8 cellular contexts compared by ENCODE assay signal in the genomic region with DNA sequence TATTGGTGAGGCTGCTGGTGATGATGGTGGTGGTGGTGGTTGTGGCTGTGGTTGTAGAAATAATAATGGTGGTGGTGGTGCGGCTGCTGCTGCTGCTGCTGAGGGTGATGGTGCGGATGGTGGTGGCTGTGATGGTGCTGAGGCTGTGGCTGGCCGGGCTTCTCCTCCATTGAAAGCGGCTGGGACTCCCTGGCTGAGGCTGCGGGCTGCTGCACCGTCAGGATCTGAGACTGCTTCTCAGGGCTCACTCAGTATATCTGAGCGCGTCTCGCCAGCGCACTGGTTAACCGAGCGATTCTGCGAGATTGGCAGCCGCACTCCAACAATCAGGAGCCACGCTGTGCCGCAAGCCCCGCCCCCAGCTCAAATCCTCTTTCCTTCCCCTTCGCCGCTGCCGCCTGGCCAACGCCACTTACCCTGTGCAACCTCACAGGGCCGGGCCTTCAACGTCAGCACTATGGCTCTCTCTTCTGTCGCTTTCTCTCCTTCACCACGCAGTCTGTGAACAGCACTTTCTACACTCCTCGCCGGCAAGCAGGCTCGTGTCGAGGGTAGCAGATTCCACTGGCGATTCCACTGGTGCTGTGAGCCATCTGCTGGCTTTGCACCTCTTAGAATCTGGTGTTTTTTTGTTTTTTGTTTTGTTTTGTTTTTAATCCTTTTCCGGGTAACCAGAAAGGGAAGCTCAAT. TPM values are rescaled to one million over a fixed set of nuclear protein-coding genes. Genes with fewer than 3 reads are reported as not detected.
A peak's percentile ranks its signal among the peaks of the same experiment; 100 is the strongest.
DNase-seq lines count a peak whose midpoint lies in the region; ATAC-seq and TF ChIP-seq lines count a peak whose summit lies in the region.

A gene with protein sequence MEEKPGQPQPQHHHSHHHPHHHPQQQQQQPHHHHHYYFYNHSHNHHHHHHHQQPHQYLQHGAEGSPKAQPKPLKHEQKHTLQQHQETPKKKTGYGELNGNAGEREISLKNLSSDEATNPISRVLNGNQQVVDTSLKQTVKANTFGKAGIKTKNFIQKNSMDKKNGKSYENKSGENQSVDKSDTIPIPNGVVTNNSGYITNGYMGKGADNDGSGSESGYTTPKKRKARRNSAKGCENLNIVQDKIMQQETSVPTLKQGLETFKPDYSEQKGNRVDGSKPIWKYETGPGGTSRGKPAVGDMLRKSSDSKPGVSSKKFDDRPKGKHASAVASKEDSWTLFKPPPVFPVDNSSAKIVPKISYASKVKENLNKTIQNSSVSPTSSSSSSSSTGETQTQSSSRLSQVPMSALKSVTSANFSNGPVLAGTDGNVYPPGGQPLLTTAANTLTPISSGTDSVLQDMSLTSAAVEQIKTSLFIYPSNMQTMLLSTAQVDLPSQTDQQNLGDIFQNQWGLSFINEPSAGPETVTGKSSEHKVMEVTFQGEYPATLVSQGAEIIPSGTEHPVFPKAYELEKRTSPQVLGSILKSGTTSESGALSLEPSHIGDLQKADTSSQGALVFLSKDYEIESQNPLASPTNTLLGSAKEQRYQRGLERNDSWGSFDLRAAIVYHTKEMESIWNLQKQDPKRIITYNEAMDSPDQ (minus strand): TSS at position 259 of the 690 bp plus-strand sequence. CDS start 89 bp downstream, at position 170.

- peaks cover 25% of the 10 kb centered on the region for H3K36me3 Mint-ChIP-seq in central memory CD8-positive, alpha-beta T cell (ENCODE audit: insufficient read depth)

- TF ChIP-seq CTCF in AG09309 (IDR thresholded peaks at IDR 0.05; ENCODE audit: control insufficient read depth, insufficient read depth, low read depth, low read length, missing control alignments): no peak
- TF ChIP-seq CTCF in spleen (IDR thresholded peaks at IDR 0.05 in 8 of 11, conservative IDR thresholded peaks at IDR 0.05 in 3 of 11): peak in 3 of 11 experiments; percentile 11 to 46 (median 27)

- no peaks in the 10 kb centered on the region for H3K27me3 Mint-ChIP-seq in central memory CD8-positive, alpha-beta T cell

- H3K4me3 Mint-ChIP-seq in central memory CD8-positive, alpha-beta T cell: peak within 1 kb of the TSS; percentile 98

- H3K4me3 ChIP-seq in AG09309 (ENCODE audit: control insufficient read depth, low read depth, low read length) (peak within 1 kb of the TSS; percentile 92), spleen (peak within 1 kb of the TSS; percentile 81 to 99 (median 98))

- peak; percentile 81 for ATAC-seq in GM19025 (IDR thresholded peaks at IDR 0.05; ENCODE audit: low read depth, unreplicated experiment)
- ATAC-seq in HG03342 (IDR thresholded peaks at IDR 0.05; ENCODE audit: unreplicated experiment): peak; percentile 83
- ATAC-seq in central memory CD8-positive, alpha-beta T cell (replicated peaks; ENCODE audit: extremely low read depth, poor library complexity, severe bottlenecking): peak; percentile 85

- intact Hi-C loops in spleen (cut with DNase I; ENCODE audit: low total_unique reads): loop anchor here (10.0 kb wide), 1 partner anchor 149 kb away; no protein-coding TSS in a partner anchor

- H3K9me3 Mint-ChIP-seq in central memory CD8-positive, alpha-beta T cell: no peaks in the 10 kb centered on the region

- no peaks in the 10 kb centered on the region for H3K9me3 ChIP-seq in spleen

- H3K4me1 Mint-ChIP-seq in central memory CD8-positive, alpha-beta T cell: peaks cover 49% of the 10 kb centered on the region

- WGBS in spleen, 5 donors: 0 to 1% (median 0%) methylated on average over 19 to 31 of the region's 31 CpGs

- TF ChIP-seq POLR2A in spleen (IDR thresholded peaks at IDR 0.05): peak; percentile 93 to 100 (median 98)

- H3K36me3 ChIP-seq in spleen: peaks cover 0 to 17% (median 10%) of the 10 kb centered on the region in 6 donors

- peak within 1 kb of the TSS; percentile 95 to 100 (median 99) for H3K27ac ChIP-seq in spleen

- H3K27me3 ChIP-seq in spleen (replicated peaks in 1 of 7): no peaks in the 10 kb centered on the region

- H3K27ac Mint-ChIP-seq in central memory CD8-positive, alpha-beta T cell (ENCODE audit: low read depth): peak within 1 kb of the TSS; percentile 98

- H3K4me1 ChIP-seq in spleen: peaks cover 36 to 49% (median 41%) of the 10 kb centered on the region in 6 donors

- DNase-seq in AG09309 (ENCODE audit: low read depth) (peak; percentile 93), NCI-H446 (lab: John Stamatoyannopoulos, UW) (peak; percentile 94 to 99), inferior parietal cortex (ENCODE audit: extremely low spot score) (peak; percentile 97), spleen (peak; percentile 99)
- DNase-seq in activated CD4-positive, CD25-positive, alpha-beta regulatory T cell treated with anti-CD3 and anti-CD28 coated beads, Interleukin-2, amount 50 U/mL, for 16 hours (ENCODE audit: low read depth, low spot score): peak; percentile 93
- peak; percentile 95 to 97 for DNase-seq in central memory CD8-positive, alpha-beta T cell (ENCODE audit: low spot score in 2 of 2)

RNA-seq across cellular contexts. Expression of the gene that starts here (rescaled TPM):
- total RNA-seq in spleen: 10 to 100 TPM; 50.9 to 68.4 (median 58.6) TPM
- polyA plus RNA-seq in spleen: 10 to 100 TPM in 1 of 3 donors, 1 to 10 TPM in 2; 8.7 to 11.1 (median 8.8) TPM

Comparison
In these comparisons a context has a peak if more than half of its experiments do, and no peak if none do; other contexts are left out.
1. Peak in every context shown above with its lines: DNase-seq, ATAC-seq, H3K4me3 ChIP-seq and H3K27ac ChIP-seq.